9 cellular contexts compared by ENCODE assay signal in genomic region chr5:7397005-7397546, GRCh38. TPM values are rescaled to one million over a fixed set of nuclear protein-coding genes. Genes with fewer than 3 reads are reported as not detected.
A peak's percentile ranks its signal among the peaks of the same experiment; 100 is the strongest.
DNase-seq lines count a peak whose midpoint lies in the region; ATAC-seq and TF ChIP-seq lines count a peak whose summit lies in the region.
"Had no signal": no experiment of that assay in that cellular context is flagged by ENCODE, and none has a peak within 500 bp of the region (broad histone marks: within the 10 kb centered on the region; RNA-seq: fewer than 3 reads in every experiment).

No MANE protein-coding gene starts in this region.

- H3K27ac ChIP-seq in KMS-11 = no peak overlapping the region
- H3K27ac ChIP-seq in right cardiac atrium (ENCODE audit: low read length) = no peak overlapping the region
- H3K27ac ChIP-seq in gastrocnemius medialis = peak overlapping the region; percentile 88 to 94 (median 90)

- in situ Hi-C loops in gastrocnemius medialis (cut with MboI; ENCODE audit: low sequenced_read_pairs in 4 of 4) = loop anchor here (10.0 to 25.0 kb wide), 5 partner anchors 115 to 365 kb away; no protein-coding TSS in a partner anchor

- H2AFZ ChIP-seq in KMS-11 (ENCODE audit: low read depth) = peak overlapping the region; percentile 57

- peak overlapping the region; percentile 52; the same call in 1 of the 2 replicates for H3K4me2 ChIP-seq in KMS-11

- no peak overlapping the region for H3K9ac ChIP-seq in KMS-11

- ATAC-seq in right cardiac atrium = no peak
- ATAC-seq in gastrocnemius medialis = peak; percentile 55 to 58
- ATAC-seq in HG03159 (IDR thresholded peaks at IDR 0.05; ENCODE audit: unreplicated experiment) = no peak
- no peak for ATAC-seq in HG03432 (IDR thresholded peaks at IDR 0.05; ENCODE audit: unreplicated experiment)
- no peak for ATAC-seq in HG02642 (IDR thresholded peaks at IDR 0.05; ENCODE audit: poor library complexity, unreplicated experiment)

- H3K9me3 ChIP-seq in right cardiac atrium (ENCODE audit: control insufficient read depth, low read length) (no peaks in the 10 kb centered on the region), gastrocnemius medialis (no peaks in the 10 kb centered on the region)
- H3K9me3 ChIP-seq: mucosa of descending colon had no signal

- H3K4me3 ChIP-seq in KMS-11 (IDR thresholded peaks at IDR 0.05; ENCODE audit: insufficient read depth, low read depth, low read length) (no peak overlapping the region), right cardiac atrium (ENCODE audit: low read length) (peak overlapping the region; percentile 73), gastrocnemius medialis (peak overlapping the region; percentile 62 to 82 (median 74))
- H3K4me3 ChIP-seq: mucosa of descending colon had no signal

- no peaks in the 10 kb centered on the region for H3K36me3 ChIP-seq in KMS-11 (ENCODE audit: insufficient read depth)
- no peaks in the 10 kb centered on the region for H3K36me3 ChIP-seq in gastrocnemius medialis

- 4% methylated on average over 11 of the region's 11 CpGs for WGBS in right cardiac atrium

- H3K79me2 ChIP-seq in KMS-11 (ENCODE audit: insufficient read depth, low read depth) = no peaks in the 10 kb centered on the region

- H3K4me1 ChIP-seq in KMS-11 (ENCODE audit: low read depth, poor library complexity, severe bottlenecking) (no peaks in the 10 kb centered on the region), right cardiac atrium (ENCODE audit: control insufficient read depth, insufficient read depth, low read length) (no peaks in the 10 kb centered on the region), gastrocnemius medialis (peaks cover 26 to 46% of the 10 kb centered on the region in 2 donors)

- H3K27me3 ChIP-seq in KMS-11 (ENCODE audit: insufficient read depth, low read depth) = no peaks in the 10 kb centered on the region
- no peaks in the 10 kb centered on the region for H3K27me3 ChIP-seq in right cardiac atrium (ENCODE audit: control insufficient read depth, insufficient read depth)
- H3K27me3 ChIP-seq in gastrocnemius medialis = no peaks in the 10 kb centered on the region

- no peak for TF ChIP-seq CTCF in KMS-11 (conservative IDR thresholded peaks at IDR 0.05; ENCODE audit: low read depth, low read length)
- peak in 1 of 5 experiments; percentile 29 for TF ChIP-seq CTCF in gastrocnemius medialis (IDR thresholded peaks at IDR 0.05 in 4 of 5, conservative IDR thresholded peaks at IDR 0.05 in 1 of 5)

- intact Hi-C loops in right cardiac atrium (cut with DNase I) (no loop called here), gastrocnemius medialis (cut with DNase I; ENCODE audit: low total_unique reads) (loop anchor here (1.0 to 10.0 kb wide), 7 partner anchors 38 to 1922 kb away; no protein-coding TSS in a partner anchor)

- H4K20me1 ChIP-seq in KMS-11 (ENCODE audit: insufficient read depth) = no peaks in the 10 kb centered on the region

- TF ChIP-seq POLR2A in gastrocnemius medialis (IDR thresholded peaks at IDR 0.05) = no peak

- DNase-seq in SHP77 treated with DMSO at 0.1 percent for 48 hours (lab: John Stamatoyannopoulos, UW) (peak; percentile 54), right cardiac atrium (no peak), gastrocnemius medialis (peak; percentile 48 to 54), UCSD-AML1 (lab: John Stamatoyannopoulos, UW; ENCODE audit: unreplicated experiment) (no peak)

RNA-seq across cellular contexts. Expression of gene ADCY2, which starts 1.1 kb away (rescaled TPM):
- total RNA-seq in right cardiac atrium (1 to 10 TPM in 2 of 4 donors, under 1 TPM in 2; 0.20 to 1.5 (median 0.79) TPM), gastrocnemius medialis (10 to 100 TPM; 24.3 to 50.1 (median 36.5) TPM)
- polyA plus RNA-seq in right cardiac atrium = 0.27 TPM

Comparison
In these comparisons a context has a peak if more than half of its experiments do, and no peak if none do; other contexts are left out.
1. H3K27ac ChIP-seq: peak in gastrocnemius medialis (4 of 4); none in KMS-11 (single experiment) and right cardiac atrium (single experiment).
2. DNase-seq: peak in SHP77 treated with DMSO at 0.1 percent for 48 hours (single experiment) and gastrocnemius medialis (2 of 2); none in right cardiac atrium (0 of 3) and UCSD-AML1 (single experiment).
3. ATAC-seq: peak in gastrocnemius medialis (2 of 2); none in right cardiac atrium (0 of 2), HG03159 (single experiment), HG03432 (single experiment) and HG02642 (single experiment).
4. RNA of gene ADCY2, which starts 1.1 kb away (total RNA-seq): 24.3 to 50.1 TPM in gastrocnemius medialis; 0.20 to 1.5 TPM in right cardiac atrium; every median in the first group is over 10 times any median in the second.